8 cellular contexts compared by ENCODE assay signal in genomic region chr17:75034236-75034908, GRCh38. TPM values are rescaled to one million over a fixed set of nuclear protein-coding genes. Genes with fewer than 3 reads are reported as not detected.
DNase-seq lines count a peak whose midpoint lies in the region; ATAC-seq and TF ChIP-seq lines count a peak whose summit lies in the region.

No MANE protein-coding gene starts in this region.

- WGBS in right cardiac atrium = 1% methylated on average over 43 of the region's 43 CpGs
- WGBS in psoas muscle, 3 donors = 0 to 1% (median 1%) methylated on average over 43 of the region's 43 CpGs

- H3K27me3 ChIP-seq in right cardiac atrium (ENCODE audit: control insufficient read depth, insufficient read depth) (no peaks in the 10 kb centered on the region), psoas muscle (ENCODE audit: insufficient read depth in 3 of 3, low read length in 2 of 3) (no peaks in the 10 kb centered on the region)

- peak overlapping the region; percentile 98 for H3K27ac ChIP-seq in angular gyrus (ENCODE audit: low read depth, low read length)
- peak overlapping the region; percentile 80 for H3K27ac ChIP-seq in right cardiac atrium (ENCODE audit: low read length)
- H3K27ac ChIP-seq in psoas muscle = peak overlapping the region; percentile 87

- no peaks in the 10 kb centered on the region for H3K9me3 ChIP-seq in right cardiac atrium (ENCODE audit: control insufficient read depth, low read length)
- no peaks in the 10 kb centered on the region for H3K9me3 ChIP-seq in psoas muscle

- peak; percentile 59 for DNase-seq in GM04503 (ENCODE audit: low read depth)
- peak; percentile 81 for DNase-seq in NCI-H1694 treated with DMSO at 0.1 percent for 48 hours (lab: John Stamatoyannopoulos, UW)
- peak; percentile 22 to 89 (median 64) for DNase-seq in T-helper 2 cell
- DNase-seq in right cardiac atrium = peak; percentile 89 to 94 (median 92)
- peak; percentile 86 to 90 for DNase-seq in psoas muscle
- DNase-seq in ureter (ENCODE audit: low spot score) = peak; percentile 94

- no peak for TF ChIP-seq CTCF in psoas muscle (IDR thresholded peaks at IDR 0.05)

- intact Hi-C loops in right cardiac atrium (cut with DNase I) = loop anchor here in 1 of 4 donors (10.0 kb wide), 1 partner anchor 50 kb away; the partner anchor contains the start of gene CDR2L
- intact Hi-C loops in psoas muscle (cut with DNase I) = no loop called here

- H3K4me3 ChIP-seq in right cardiac atrium (ENCODE audit: low read length) = peak overlapping the region; percentile 67
- H3K4me3 ChIP-seq in psoas muscle = peak overlapping the region; percentile 78

- peaks cover 0 to 25% of the 10 kb centered on the region in 2 donors for H3K36me3 ChIP-seq in psoas muscle (ENCODE audit: insufficient read depth in 1 of 2, low read depth in 1 of 2)

- ATAC-seq in HG02759 (IDR thresholded peaks at IDR 0.05; ENCODE audit: unreplicated experiment) (peak; percentile 64), right cardiac atrium (peak; percentile 73 to 79), psoas muscle (peak; percentile 82 to 85 (median 83))

- H3K4me1 ChIP-seq in right cardiac atrium (ENCODE audit: control insufficient read depth, insufficient read depth, low read length) (peaks cover 3% of the 10 kb centered on the region), psoas muscle (peaks cover 30% of the 10 kb centered on the region)

RNA-seq across cellular contexts. Expression of gene ATP5PD, which starts 12.4 kb away (rescaled TPM):
- total RNA-seq in right cardiac atrium (100 to 1,000 TPM; 702 to 831 (median 748) TPM), psoas muscle (100 to 1,000 TPM; 409 to 577 (median 500) TPM), ureter (270 TPM)
- polyA plus RNA-seq in right cardiac atrium (2,009 TPM), psoas muscle (100 to 1,000 TPM; 619 to 931 (median 653) TPM)

RNA-seq across cellular contexts. Expression of gene KCTD2, which starts 12.7 kb away (rescaled TPM):
- total RNA-seq in right cardiac atrium (10 to 100 TPM; 22.3 to 27.5 (median 23.1) TPM), psoas muscle (10 to 100 TPM; 29.2 to 38.7 (median 35.2) TPM), ureter (25.3 TPM)
- polyA plus RNA-seq in right cardiac atrium (22.8 TPM), psoas muscle (10 to 100 TPM; 26.9 to 71.2 (median 29.7) TPM)

RNA-seq across cellular contexts. Expression of gene MRPL58, which starts 21.9 kb away (rescaled TPM):
- total RNA-seq in right cardiac atrium (10 to 100 TPM; 35.1 to 44.6 (median 37.3) TPM), psoas muscle (10 to 100 TPM; 50.4 to 70.6 (median 59.2) TPM), ureter (32.1 TPM)
- polyA plus RNA-seq in right cardiac atrium (62.6 TPM), psoas muscle (10 to 100 TPM; 64.1 to 80.6 (median 76.2) TPM)

RNA-seq across cellular contexts. Expression of gene CDR2L, which starts 46.9 kb away (rescaled TPM):
- total RNA-seq in right cardiac atrium (10 to 100 TPM; 11.0 to 17.5 (median 14.2) TPM), psoas muscle (1 to 10 TPM; 1.4 to 3.4 (median 2.7) TPM), ureter (11.4 TPM)
- polyA plus RNA-seq in right cardiac atrium (13.8 TPM), psoas muscle (1 to 10 TPM; 1.3 to 1.7 (median 1.5) TPM)

RNA-seq across cellular contexts. Expression of gene SLC16A5, which starts 53.4 kb away (rescaled TPM):
- total RNA-seq in right cardiac atrium = 10 to 100 TPM; 12.7 to 21.6 (median 18.5) TPM
- 12.7 TPM for polyA plus RNA-seq in right cardiac atrium
- 10 to 100 TPM in 1 of 4 donors, 1 to 10 TPM in 3; 5.6 to 10.7 (median 8.1) TPM for total RNA-seq in psoas muscle
- 1 to 10 TPM; 1.2 to 4.5 (median 3.8) TPM for polyA plus RNA-seq in psoas muscle
- 77.7 TPM for total RNA-seq in ureter

Comparison
In these comparisons a context has a peak if more than half of its experiments do, and no peak if none do; other contexts are left out.
1. Peak in every context shown above with its lines: DNase-seq, ATAC-seq, H3K4me3 ChIP-seq and H3K27ac ChIP-seq.